Comparison of ENCODE assay signal across 7 cellular contexts in genomic region chr13:88066847-88067246, GRCh38.
"Had no signal": no experiment of that assay in that cellular context is flagged by ENCODE, and none has a peak within 500 bp of the region (broad histone marks: within the 10 kb centered on the region; RNA-seq: fewer than 3 reads in every experiment).

No MANE protein-coding gene starts in this region.

- ATAC-seq: GM23338 had no signal

- H2AFZ ChIP-seq: GM23338 had no signal

- H3K4me3 ChIP-seq: GM23338 had no signal

- H3K4me2 ChIP-seq: GM23338 had no signal

- FAIRE-seq: H1, H54 had no signal

- H3K27ac ChIP-seq: HL-60 had no signal

- DNase-seq: H9, HCEC 1CT, KG1 had no signal
